2 cellular contexts compared by ENCODE assay signal in genomic region chr1:24347159-24347931, GRCh38.
A peak's percentile ranks its signal among the peaks of the same experiment; 100 is the strongest.
TF ChIP-seq lines count a peak whose summit lies in the region.

No MANE protein-coding gene starts in this region.

TF ChIP-seq in HEK293, 187 proteins besides CTCF, POLR2A, EP300 and RAD21:
- peak; percentile 27; the same call in 1 of the 2 replicates for TF ChIP-seq GLIS2 (tag by site-specific recombination; IDR thresholded peaks at IDR 0.05)
- TF ChIP-seq GLIS1 (tag by site-specific recombination; IDR thresholded peaks at IDR 0.05), result peak; percentile 41
- no peak for TF ChIP-seq ZNF561 (tag by site-specific recombination; IDR thresholded peaks at IDR 0.05; ENCODE audit: borderline replicate concordance)
- TF ChIP-seq KLF1 (tag by site-specific recombination; IDR thresholded peaks at IDR 0.05), result peak; percentile 64
- no peak for TF ChIP-seq ZNF776 (tag by site-specific recombination; IDR thresholded peaks at IDR 0.05; ENCODE audit: borderline replicate concordance)
- peak; percentile 68 for TF ChIP-seq ZIC2 (tag by site-specific recombination; IDR thresholded peaks at IDR 0.05)
- TF ChIP-seq ZNF2 (tag by site-specific recombination; IDR thresholded peaks at IDR 0.05), result no peak
- 0 out of 2 replicates have a peak, but pooled peaks have one; percentile 37 for TF ChIP-seq ZNF335 (tag by site-specific recombination; conservative IDR thresholded peaks at IDR 0.05)
- TF ChIP-seq ZNF311 (tag by site-specific recombination; IDR thresholded peaks at IDR 0.05; ENCODE audit: borderline replicate concordance), result no peak

TF ChIP-seq in H1, 55 proteins besides CTCF, POLR2A, EP300 and RAD21:
- no peak for TF ChIP-seq BACH1 (IDR thresholded peaks at IDR 0.05; ENCODE audit: low read length)
- no peak for TF ChIP-seq USF2 (IDR thresholded peaks at IDR 0.05; ENCODE audit: low read length)
- TF ChIP-seq KDM5A (IDR thresholded peaks at IDR 0.05; ENCODE audit: low read length), result no peak
- no peak for TF ChIP-seq NANOG (IDR thresholded peaks at IDR 0.05; ENCODE audit: insufficient read depth, low read depth, low read length, poor library complexity, severe bottlenecking)
- no peak for TF ChIP-seq SIX5 (IDR thresholded peaks at IDR 0.05; ENCODE audit: low read depth, low read length)
- no peak for TF ChIP-seq CBX8 (IDR thresholded peaks at IDR 0.05; ENCODE audit: borderline replicate concordance, low read depth, low read length)
- TF ChIP-seq TBP (IDR thresholded peaks at IDR 0.05; ENCODE audit: low read depth, low read length), result no peak
- TF ChIP-seq SP4 (IDR thresholded peaks at IDR 0.05; ENCODE audit: low read length), result no peak
- no peak for TF ChIP-seq MAFK (IDR thresholded peaks at IDR 0.05; ENCODE audit: low read depth, low read length)
- TF ChIP-seq PHF8 (conservative IDR thresholded peaks at IDR 0.05; ENCODE audit: low read depth, low read length), result no peak
